In the genomic region with DNA sequence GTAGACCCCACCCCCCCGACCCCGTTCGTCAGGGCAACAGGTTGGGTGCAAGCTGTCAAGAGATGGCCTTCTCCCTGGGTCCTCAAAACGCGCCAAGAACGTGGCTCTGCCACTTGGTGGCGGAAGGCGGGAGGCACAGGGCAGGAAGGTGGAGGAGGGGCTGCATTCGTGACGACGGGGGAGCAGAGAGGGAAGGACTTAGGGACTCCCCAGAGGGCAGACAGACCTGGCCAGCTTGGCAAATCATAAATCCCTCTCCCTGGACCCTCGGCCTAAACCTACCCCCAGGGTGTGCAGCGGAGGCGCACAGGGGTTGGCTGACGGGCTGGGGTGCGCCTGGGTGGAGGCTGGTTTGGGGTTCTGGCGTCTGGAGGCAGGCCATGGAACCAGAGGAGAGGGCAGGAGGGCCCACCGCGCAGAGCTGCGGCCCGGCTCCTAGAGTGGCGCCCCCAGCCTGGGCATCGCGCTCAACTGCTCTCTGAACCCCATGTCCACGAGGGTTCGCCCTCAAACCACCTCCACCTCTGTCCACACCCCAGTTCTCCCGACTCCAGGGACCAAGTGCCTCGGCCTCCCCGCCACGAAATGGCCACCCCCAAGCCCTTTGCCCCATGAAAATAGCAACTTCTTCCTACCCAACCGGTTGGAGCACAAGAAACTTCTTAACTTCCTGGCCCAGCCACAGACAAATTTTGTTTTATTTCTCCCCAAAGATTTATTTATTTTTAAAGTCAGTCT, we compare ENCODE assay signal across 12 cellular contexts. TPM values are rescaled to one million over a fixed set of nuclear protein-coding genes. Genes with fewer than 3 reads are reported as not detected.
A peak's percentile ranks its signal among the peaks of the same experiment; 100 is the strongest.
DNase-seq lines count a peak whose midpoint lies in the region; ATAC-seq and TF ChIP-seq lines count a peak whose summit lies in the region.
"Had no signal": no experiment of that assay in that cellular context is flagged by ENCODE, and none has a peak within 500 bp of the region (broad histone marks: within the 10 kb centered on the region; RNA-seq: fewer than 3 reads in every experiment).

No MANE protein-coding gene starts in this region.

- no peak overlapping the region for H3K9ac ChIP-seq in colonic mucosa (ENCODE audit: low read depth in 2 of 2, low read length in 2 of 2)

- ATAC-seq in T-helper 17 cell (peak; percentile 53), esophagus mucosa (peak; percentile 16), left colon (no peak)

- H3K4me1 Mint-ChIP-seq in T-helper 17 cell: peaks cover 55% of the 10 kb centered on the region

- H3K27me3 Mint-ChIP-seq in T-helper 17 cell: peaks cover 96% of the 10 kb centered on the region

- peaks cover 5% of the 10 kb centered on the region for H3K9me3 ChIP-seq in T-helper 17 cell (ENCODE audit: control insufficient read depth, low read length, poor library complexity, severe bottlenecking)
- no peaks in the 10 kb centered on the region for H3K9me3 ChIP-seq in colonic mucosa
- H3K9me3 ChIP-seq: esophagus squamous epithelium, upper lobe of left lung had no signal

- intact Hi-C loops in colonic mucosa (cut with DNase I): no loop called here
- intact Hi-C loops in left colon (cut with DNase I, micrococcal nuclease): no loop called here

- TF ChIP-seq CTCF in retinal pigment epithelial cell (conservative IDR thresholded peaks at IDR 0.05; ENCODE audit: low read depth, low read length): peak; percentile 4
- no peak for TF ChIP-seq CTCF in colonic mucosa (IDR thresholded peaks at IDR 0.05)

- peak overlapping the region; percentile 87 for H3K27ac Mint-ChIP-seq in T-helper 17 cell

- H3K36me3 ChIP-seq in colonic mucosa: no peaks in the 10 kb centered on the region
- H3K36me3 ChIP-seq: esophagus squamous epithelium, upper lobe of left lung had no signal

- H3K4me3 ChIP-seq in retinal pigment epithelial cell (ENCODE audit: low read length) (no peak overlapping the region), colonic mucosa (no peak overlapping the region)
- H3K4me3 ChIP-seq: esophagus squamous epithelium, upper lobe of left lung had no signal

- DNase-seq in NCI-H82 (lab: John Stamatoyannopoulos, UW): peak; percentile 30
- DNase-seq in NCI-H82 treated with DMSO at 0.1 percent for 48 hours (lab: John Stamatoyannopoulos, UW; ENCODE audit: unreplicated experiment): no peak
- peak in 2 of 3 donors; percentile 33 to 37 for DNase-seq in T-helper 17 cell
- no peak for DNase-seq in retinal pigment epithelial cell (ENCODE audit: low read depth)
- no peak for DNase-seq in kidney glomerular epithelial cell (lab: John Stamatoyannopoulos, UW)
- no peak for DNase-seq in colonic mucosa
- no peak for DNase-seq in left colon
- DNase-seq: esophagus squamous epithelium, midbrain, NCI-H2107 had no signal

- H3K27ac ChIP-seq in colonic mucosa: no peak overlapping the region
- H3K27ac ChIP-seq: esophagus squamous epithelium, upper lobe of left lung had no signal

- peak overlapping the region; percentile 56 for H3K4me3 Mint-ChIP-seq in T-helper 17 cell

- H3K36me3 Mint-ChIP-seq in T-helper 17 cell (ENCODE audit: low read depth): peaks cover 5% of the 10 kb centered on the region

- H3K27me3 ChIP-seq in colonic mucosa: peaks cover 91% of the 10 kb centered on the region

- no peaks in the 10 kb centered on the region for H3K4me1 ChIP-seq in colonic mucosa

RNA-seq across cellular contexts. Expression of a gene that starts 10.8 kb away (rescaled TPM):
- total RNA-seq in T-helper 17 cell: 100 to 1,000 TPM in 1 of 2 donors, 10 to 100 TPM in 1; 91.9 to 149 TPM
- total RNA-seq in esophagus mucosa: 0.76 TPM
- under 1 TPM; 0.48 to 0.54 TPM for total RNA-seq in colonic mucosa
- under 1 TPM; 0.27 to 0.78 TPM for total RNA-seq in left colon

Comparison
In these comparisons a context has a peak if more than half of its experiments do, and no peak if none do; other contexts are left out.
1. DNase-seq: peak in NCI-H82 (single experiment) and T-helper 17 cell (2 of 3); none in NCI-H82 treated with DMSO at 0.1 percent for 48 hours (single experiment), retinal pigment epithelial cell (single experiment), kidney glomerular epithelial cell (single experiment), colonic mucosa (single experiment) and left colon (0 of 2).
2. RNA of a gene that starts 10.8 kb away (total RNA-seq): 91.9 to 149 TPM in T-helper 17 cell; 0.27 to 0.78 TPM in left colon, 0.76 TPM in esophagus mucosa (single experiment) and 0.48 to 0.54 TPM in colonic mucosa; every median in the first group is over 10 times any median in the second.